10 cellular contexts compared by ENCODE assay signal in genomic region chr10:17348111-17349008, GRCh38.
A peak's percentile ranks its signal among the peaks of the same experiment; 100 is the strongest.
DNase-seq lines count a peak whose midpoint lies in the region; ATAC-seq, FAIRE-seq and TF ChIP-seq lines count a peak whose summit lies in the region.
"Had no signal": no experiment of that assay in that cellular context is flagged by ENCODE, and none has a peak within 500 bp of the region (broad histone marks: within the 10 kb centered on the region; RNA-seq: fewer than 3 reads in every experiment).

No MANE protein-coding gene starts in this region.

- CTCF ChIA-PET in PC-3 (lab: Charles Lee): interaction anchor here (0.5 kb wide), 1 partner anchor 106 kb away, joined by 3 read pairs; no protein-coding TSS in a partner anchor
- CTCF ChIA-PET in CD4-positive, alpha-beta T cell (lab: Charles Lee): no interaction called here

- H3K4me1 Mint-ChIP-seq in CD4-positive, alpha-beta T cell (ENCODE audit: low read depth): no peaks in the 10 kb centered on the region

- no peak overlapping the region for H3K4me3 Mint-ChIP-seq in CD4-positive, alpha-beta T cell

- H3K36me3 Mint-ChIP-seq in CD4-positive, alpha-beta T cell (ENCODE audit: low read depth): no peaks in the 10 kb centered on the region

- peaks cover 11% of the 10 kb centered on the region for H3K27me3 Mint-ChIP-seq in CD4-positive, alpha-beta T cell

- H3K27ac Mint-ChIP-seq in CD4-positive, alpha-beta T cell: no peak overlapping the region

- H3K9ac ChIP-seq in PC-3 (ENCODE audit: low read length) (peak overlapping the region; percentile 39), Karpas-422 (ENCODE audit: low read length) (no peak overlapping the region)

- TF ChIP-seq CTCF in PC-3 (conservative IDR thresholded peaks at IDR 0.05; ENCODE audit: low read depth, low read length): no peak
- no peak for TF ChIP-seq CTCF in esophagus squamous epithelium (IDR thresholded peaks at IDR 0.05)
- no peak for TF ChIP-seq CTCF in pancreas (IDR thresholded peaks at IDR 0.05)
- no peak for TF ChIP-seq CTCF in CD4-positive, alpha-beta T cell (IDR thresholded peaks at IDR 0.05)

- no peaks in the 10 kb centered on the region for H3K79me2 ChIP-seq in PC-3 (ENCODE audit: low read length)
- H3K79me2 ChIP-seq in Karpas-422 (ENCODE audit: low read length): no peaks in the 10 kb centered on the region

- no peak for FAIRE-seq in pancreas (lab: Jason Lieb, UNC)
- FAIRE-seq: GM12878 had no signal

- no TSS peak for BruUV-seq in PC-3 (replicated peaks; lab: Mats Ljungman, UMichigan)

- peak overlapping the region; percentile 69 for H3K4me2 ChIP-seq in PC-3 (ENCODE audit: low read length)
- H3K4me2 ChIP-seq in Karpas-422 (ENCODE audit: low read depth, low read length, poor library complexity, severe bottlenecking): no peak overlapping the region

- H3K4me1 ChIP-seq in PC-3 (ENCODE audit: insufficient read depth, low read length): peaks cover 34% of the 10 kb centered on the region
- H3K4me1 ChIP-seq in esophagus squamous epithelium: peaks cover 8 to 24% (median 14%) of the 10 kb centered on the region in 3 donors
- H3K4me1 ChIP-seq in pancreas: peaks cover 0 to 10% (median 0%) of the 10 kb centered on the region in 3 donors
- no peaks in the 10 kb centered on the region for H3K4me1 ChIP-seq in Karpas-422 (ENCODE audit: low read length)

- H3K9me3 ChIP-seq in PC-3 (ENCODE audit: low read length) (no peaks in the 10 kb centered on the region), esophagus squamous epithelium (no peaks in the 10 kb centered on the region), pancreas (no peaks in the 10 kb centered on the region), Karpas-422 (ENCODE audit: low read length) (no peaks in the 10 kb centered on the region)
- H3K9me3 ChIP-seq in CD4-positive, alpha-beta T cell (ENCODE audit: control insufficient read depth, low read length): no peaks in the 10 kb centered on the region

- intact Hi-C loops in PC-3 (cut with micrococcal nuclease) (no loop called here), esophagus squamous epithelium (cut with DNase I) (no loop called here), pancreas (cut with DNase I) (no loop called here)
- intact Hi-C loops in CD4-positive, alpha-beta T cell (cut with DNase I, micrococcal nuclease): no loop called here

- WGBS in esophagus squamous epithelium, 2 donors: 14 to 36% methylated on average over 19 to 20 of the region's 20 CpGs
- WGBS in pancreas, 2 donors: 22 to 41% methylated on average over 20 of the region's 20 CpGs

- H3K9me3 Mint-ChIP-seq in CD4-positive, alpha-beta T cell: peaks cover 3% of the 10 kb centered on the region

- TF ChIP-seq POLR2A in esophagus squamous epithelium (IDR thresholded peaks at IDR 0.05): no peak

- POLR2A ChIA-PET in PC-3 (lab: Charles Lee; ENCODE audit: unreplicated experiment): no interaction called here
- POLR2A ChIA-PET in CD4-positive, alpha-beta T cell (lab: Charles Lee): interaction anchor here (0.6 kb wide), 1 partner anchor 173 kb away, joined by 6 read pairs; no protein-coding TSS in a partner anchor

- peak; percentile 82 for ATAC-seq in PC-3
- ATAC-seq in pancreas: peak; percentile 92 to 95 (median 92)
- no peak for ATAC-seq in GM21367 (IDR thresholded peaks at IDR 0.05; ENCODE audit: unreplicated experiment)
- ATAC-seq in CD4-positive, alpha-beta T cell (ENCODE audit: poor library complexity): no peak
- ATAC-seq: GM12878; stimulated activated naive CD8-positive, alpha-beta T cell treated with anti-CD3 and anti-CD28 coated beads, Interleukin-15, Interleukin-2, amounts not matched to agents 100 U/mL and 50 U/mL, for 24 hours had no signal

- DNase-seq in D341Med (ENCODE audit: low spot score): peak; percentile 50
- peak; percentile 86 for DNase-seq in PC-3
- DNase-seq in esophagus squamous epithelium (lab: John Stamatoyannopoulos, UW): no peak
- DNase-seq in pancreas: peak; percentile 50 to 73 (median 66)
- DNase-seq in Karpas-422: no peak
- no peak for DNase-seq in NCI-H1417 treated with DMSO at 0.1 percent for 48 hours (lab: John Stamatoyannopoulos, UW)
- DNase-seq in CD4-positive, alpha-beta T cell: no peak
- DNase-seq: stimulated activated naive CD8-positive, alpha-beta T cell treated with anti-CD3 and anti-CD28 coated beads, Interleukin-15, Interleukin-2, amounts not matched to agents 100 U/mL and 50 U/mL, for 24 hours had no signal

- H3K4me3 ChIP-seq in PC-3 (ENCODE audit: low read length): peak overlapping the region; percentile 40; the same call in 1 of the 2 replicates
- peak overlapping the region in 2 of 4 donors; percentile 3 to 50 for H3K4me3 ChIP-seq in esophagus squamous epithelium
- H3K4me3 ChIP-seq in pancreas: peak overlapping the region in 3 of 4 donors; percentile 4 to 28 (median 26)
- no peak overlapping the region for H3K4me3 ChIP-seq in Karpas-422 (ENCODE audit: low read length)
- H3K4me3 ChIP-seq: GM12878 had no signal

- H3K27ac ChIP-seq in PC-3 (ENCODE audit: low read length): peak overlapping the region; percentile 88
- peak overlapping the region in 3 of 4 donors; percentile 13 to 49 (median 16) for H3K27ac ChIP-seq in esophagus squamous epithelium
- H3K27ac ChIP-seq in pancreas: peak overlapping the region in 2 of 4 donors; percentile 52 to 55
- H3K27ac ChIP-seq in Karpas-422 (ENCODE audit: low read length): no peak overlapping the region
- H3K27ac ChIP-seq in CD4-positive, alpha-beta T cell (ENCODE audit: low read depth, low read length): no peak overlapping the region

- H2AFZ ChIP-seq in PC-3 (ENCODE audit: low read length): peak overlapping the region; percentile 69; the same call in 1 of the 2 replicates
- no peak overlapping the region for H2AFZ ChIP-seq in Karpas-422 (ENCODE audit: low read length)

- H3F3A ChIP-seq in PC-3 (ENCODE audit: low read length, unreplicated experiment): peaks cover 6% of the 10 kb centered on the region

- no peaks in the 10 kb centered on the region for H3K27me3 ChIP-seq in PC-3 (ENCODE audit: low read length)
- H3K27me3 ChIP-seq in esophagus squamous epithelium: peaks cover 0 to 5% (median 0%) of the 10 kb centered on the region in 4 donors
- no peaks in the 10 kb centered on the region for H3K27me3 ChIP-seq in pancreas
- H3K27me3 ChIP-seq in Karpas-422 (ENCODE audit: low read length): no peaks in the 10 kb centered on the region
- peaks cover 3% of the 10 kb centered on the region for H3K27me3 ChIP-seq in CD4-positive, alpha-beta T cell (ENCODE audit: control insufficient read depth, insufficient read depth, low read length)

- H3K36me3 ChIP-seq in PC-3 (ENCODE audit: low read depth, low read length) (no peaks in the 10 kb centered on the region), esophagus squamous epithelium (no peaks in the 10 kb centered on the region), pancreas (no peaks in the 10 kb centered on the region), Karpas-422 (ENCODE audit: insufficient read depth, low read length) (no peaks in the 10 kb centered on the region)

- H4K20me1 ChIP-seq in PC-3 (ENCODE audit: low read length) (no peaks in the 10 kb centered on the region), Karpas-422 (ENCODE audit: insufficient read depth, low read depth, low read length) (no peaks in the 10 kb centered on the region)

- H3K9me2 ChIP-seq in PC-3 (replicated peaks; ENCODE audit: low read length): no peaks in the 10 kb centered on the region
- H3K9me2 ChIP-seq in Karpas-422 (replicated peaks; ENCODE audit: insufficient read depth, low read length): no peaks in the 10 kb centered on the region

Comparison
In these comparisons a context has a peak if more than half of its experiments do, and no peak if none do; other contexts are left out.
1. DNase-seq: peak in D341Med (single experiment), PC-3 (single experiment) and pancreas (6 of 6); none in esophagus squamous epithelium (single experiment), Karpas-422 (single experiment), NCI-H1417 treated with DMSO at 0.1 percent for 48 hours (single experiment) and CD4-positive, alpha-beta T cell (0 of 10).
2. ATAC-seq: peak in PC-3 (single experiment) and pancreas (4 of 4); none in GM21367 (single experiment) and CD4-positive, alpha-beta T cell (single experiment).
3. H3K27ac ChIP-seq: peak in PC-3 (single experiment) and esophagus squamous epithelium (3 of 4); none in Karpas-422 (single experiment) and CD4-positive, alpha-beta T cell (single experiment).